ENCODE assay signal across 11 cellular contexts in the genomic region with DNA sequence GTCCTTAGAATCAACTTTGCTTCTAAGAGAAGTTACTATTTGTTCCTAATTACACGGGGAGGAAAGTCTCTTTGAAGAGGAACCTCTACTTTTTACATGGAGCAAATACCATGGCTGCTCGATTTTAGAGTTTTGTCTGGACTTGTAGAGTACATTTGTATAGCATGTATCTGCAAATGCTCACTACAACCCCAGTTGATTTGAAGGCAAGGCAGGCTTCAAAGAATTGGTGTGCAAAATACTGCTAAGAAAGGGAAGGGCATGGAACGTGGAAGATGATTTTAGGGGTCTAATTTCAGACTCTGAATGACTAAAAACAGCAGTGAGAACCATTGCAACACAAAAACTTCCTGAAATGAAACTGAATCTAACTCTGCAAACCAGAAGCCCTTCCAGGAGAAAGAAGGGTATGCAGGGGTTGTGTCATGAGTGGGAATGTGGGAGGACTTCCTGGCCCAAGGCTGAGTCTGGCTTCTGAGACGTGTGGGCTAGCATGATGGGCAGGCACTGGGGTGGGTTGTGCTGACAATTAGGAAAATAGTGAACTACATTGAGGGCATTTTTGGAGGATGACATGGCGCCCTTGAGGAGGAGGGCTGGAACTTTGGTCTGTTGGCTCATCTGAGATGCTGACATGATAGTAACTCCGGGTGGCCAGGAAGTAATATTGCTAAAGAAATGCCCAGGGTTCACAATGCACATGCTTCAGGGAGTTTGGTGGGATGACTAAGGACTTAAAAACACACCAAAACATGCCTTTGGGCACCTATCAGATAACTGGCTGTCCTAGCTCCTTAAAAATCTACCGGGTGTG. TPM values are rescaled to one million over a fixed set of nuclear protein-coding genes. Genes with fewer than 3 reads are reported as not detected.
DNase-seq lines count a peak whose midpoint lies in the region; ATAC-seq and TF ChIP-seq lines count a peak whose summit lies in the region.
"Had no signal": no experiment of that assay in that cellular context is flagged by ENCODE, and none has a peak within 500 bp of the region (broad histone marks: within the 10 kb centered on the region; RNA-seq: fewer than 3 reads in every experiment).

No MANE protein-coding gene starts in this region.

- TF ChIP-seq CTCF in HEK293 (tag by site-specific recombination; IDR thresholded peaks at IDR 0.05) (no peak), RWPE2 (IDR thresholded peaks at IDR 0.05; ENCODE audit: poor library complexity, severe bottlenecking) (no peak), gastroesophageal sphincter (IDR thresholded peaks at IDR 0.05) (no peak)

- no peak for DNase-seq in RWPE2 (ENCODE audit: low spot score)
- DNase-seq in stimulated activated effector memory CD8-positive, alpha-beta T cell treated with anti-CD3 and anti-CD28 coated beads, Interleukin-12 subunit alpha, Interleukin-12 subunit beta, amount 100 ng/mL, for 72 hours (ENCODE audit: low spot score in 2 of 2) = no peak
- no peak for DNase-seq in SJCRH30
- no peak for DNase-seq in 8988T
- DNase-seq in NCI-H1105 (lab: John Stamatoyannopoulos, UW) = no peak
- DNase-seq: activated CD8-positive, alpha-beta memory T cell treated with anti-CD3 and anti-CD28 coated beads, Interleukin-2, amount 50 U/mL, for 48 hours; kidney; NCI-H1436 treated with DMSO at 0.1 percent for 48 hours; stimulated activated naive CD8-positive, alpha-beta T cell treated with anti-CD3 and anti-CD28 coated beads, Interleukin-15, Interleukin-2, amounts not matched to agents 100 U/mL and 50 U/mL, for 24 hours had no signal

- H3K27me3 ChIP-seq in RWPE2 (ENCODE audit: insufficient read depth, poor library complexity, severe bottlenecking) = no peaks in the 10 kb centered on the region
- H3K27me3 ChIP-seq in gastroesophageal sphincter = no peaks in the 10 kb centered on the region
- no peaks in the 10 kb centered on the region for H3K27me3 ChIP-seq in SJCRH30

- POLR2A ChIA-PET in HEK293 (lab: Yijun Ruan, JAX) = no interaction called here

- H3K27ac ChIP-seq in HEK293 (ENCODE audit: extremely low read depth, low read depth, low read length) = no peak overlapping the region
- peak overlapping the region; percentile 73 for H3K27ac ChIP-seq in RWPE2 (ENCODE audit: poor library complexity, severe bottlenecking)
- H3K27ac ChIP-seq in gastroesophageal sphincter = no peak overlapping the region
- no peak overlapping the region for H3K27ac ChIP-seq in SJCRH30

- H3K4me3 Mint-ChIP-seq in stimulated activated effector memory CD8-positive, alpha-beta T cell treated with anti-CD3 and anti-CD28 coated beads, Interleukin-12 subunit alpha, Interleukin-12 subunit beta, amount 100 ng/mL, for 72 hours = no peak overlapping the region

- no peak for TF ChIP-seq POLR2A in gastroesophageal sphincter (IDR thresholded peaks at IDR 0.05)

- WGBS in gastroesophageal sphincter (ENCODE audit: low coverage in 1 of 2), 2 donors = 75 to 81% methylated on average over 6 of the region's 7 CpGs

- H3K36me3 ChIP-seq in HEK293 (ENCODE audit: control insufficient read depth in 2 of 2, insufficient read depth in 1 of 2, low read length in 2 of 2) (no peaks in the 10 kb centered on the region), RWPE2 (ENCODE audit: low read depth) (no peaks in the 10 kb centered on the region), gastroesophageal sphincter (no peaks in the 10 kb centered on the region), SJCRH30 (no peaks in the 10 kb centered on the region)

- no peaks in the 10 kb centered on the region for H3K4me1 ChIP-seq in HEK293 (ENCODE audit: control insufficient read depth, insufficient read depth, low read length)
- peaks cover 13% of the 10 kb centered on the region for H3K4me1 ChIP-seq in RWPE2 (ENCODE audit: insufficient read depth, poor library complexity, severe bottlenecking)
- peaks cover 0 to 6% (median 0%) of the 10 kb centered on the region in 3 donors for H3K4me1 ChIP-seq in gastroesophageal sphincter
- no peaks in the 10 kb centered on the region; the same call in 1 of the 2 replicates for H3K4me1 ChIP-seq in SJCRH30

- CTCF ChIA-PET in HEK293 (lab: Yijun Ruan, JAX) = no interaction called here

- no peak overlapping the region for H3K27ac Mint-ChIP-seq in stimulated activated effector memory CD8-positive, alpha-beta T cell treated with anti-CD3 and anti-CD28 coated beads, Interleukin-12 subunit alpha, Interleukin-12 subunit beta, amount 100 ng/mL, for 72 hours

- no peaks in the 10 kb centered on the region for H3K36me3 Mint-ChIP-seq in stimulated activated effector memory CD8-positive, alpha-beta T cell treated with anti-CD3 and anti-CD28 coated beads, Interleukin-12 subunit alpha, Interleukin-12 subunit beta, amount 100 ng/mL, for 72 hours

- ATAC-seq in RWPE2 (ENCODE audit: low read depth) = peak; percentile 79
- peak; percentile 51 for ATAC-seq in gastroesophageal sphincter
- ATAC-seq in stimulated activated effector memory CD8-positive, alpha-beta T cell treated with anti-CD3 and anti-CD28 coated beads, Interleukin-12 subunit alpha, Interleukin-12 subunit beta, amount 100 ng/mL, for 72 hours = peak; percentile 26
- ATAC-seq: stimulated activated naive CD8-positive, alpha-beta T cell treated with anti-CD3 and anti-CD28 coated beads, Interleukin-15, Interleukin-2, amounts not matched to agents 100 U/mL and 50 U/mL, for 24 hours had no signal

- H3K4me3 ChIP-seq in HEK293 (ENCODE audit: low read depth, low read length) (no peak overlapping the region), RWPE2 (ENCODE audit: severe bottlenecking) (no peak overlapping the region), gastroesophageal sphincter (no peak overlapping the region), SJCRH30 (no peak overlapping the region)

- no peak for TF ChIP-seq EP300 in gastroesophageal sphincter (IDR thresholded peaks at IDR 0.05)

- H3K9me3 Mint-ChIP-seq in stimulated activated effector memory CD8-positive, alpha-beta T cell treated with anti-CD3 and anti-CD28 coated beads, Interleukin-12 subunit alpha, Interleukin-12 subunit beta, amount 100 ng/mL, for 72 hours = peaks cover 10% of the 10 kb centered on the region

- no peaks in the 10 kb centered on the region for H3K9me3 ChIP-seq in HEK293 (ENCODE audit: control insufficient read depth, insufficient read depth, low read depth, low read length)
- H3K9me3 ChIP-seq in RWPE2 (ENCODE audit: severe bottlenecking) = no peaks in the 10 kb centered on the region
- peaks cover 0 to 6% (median 0%) of the 10 kb centered on the region in 3 donors for H3K9me3 ChIP-seq in gastroesophageal sphincter
- H3K9me3 ChIP-seq in SJCRH30 (replicated peaks) = no peaks in the 10 kb centered on the region

- H3K4me1 Mint-ChIP-seq in stimulated activated effector memory CD8-positive, alpha-beta T cell treated with anti-CD3 and anti-CD28 coated beads, Interleukin-12 subunit alpha, Interleukin-12 subunit beta, amount 100 ng/mL, for 72 hours = peaks cover 15% of the 10 kb centered on the region

TF ChIP-seq in HEK293, 187 proteins besides CTCF, POLR2A, EP300 and RAD21:
- TF ChIP-seq WT1 (tag by site-specific recombination; IDR thresholded peaks at IDR 0.05) (no peak), EGR2 (tag by site-specific recombination; IDR thresholded peaks at IDR 0.05; ENCODE audit: low read depth) (peak; percentile 29; the same call in 1 of the 2 replicates), ZNF677 (tag by site-specific recombination; IDR thresholded peaks at IDR 0.05) (no peak), YY2 (tag by site-specific recombination; IDR thresholded peaks at IDR 0.05) (no peak)

RNA-seq across cellular contexts. Expression of gene IL1R2, which starts 18.9 kb away (rescaled TPM):
- 10 to 100 TPM in 2 of 4 donors, 1 to 10 TPM in 2; 1.1 to 25.2 (median 10.0) TPM for total RNA-seq in gastroesophageal sphincter
- total RNA-seq in SJCRH30 (2014; rRNA removed; shearing (Covaris generic)) = not detected in 2 replicates

Comparison
In these comparisons a context has a peak if more than half of its experiments do, and no peak if none do; other contexts are left out.
1. ATAC-seq: peak in every context shown above with its lines; median percentile 79 in RWPE2; 51 in gastroesophageal sphincter; 26 in stimulated activated effector memory CD8-positive, alpha-beta T cell treated with anti-CD3 and anti-CD28 coated beads, Interleukin-12 subunit alpha, Interleukin-12 subunit beta, amount 100 ng/mL, for 72 hours.